In genomic region chr22:41915035-41915782, GRCh38 we compare ENCODE assay signal across 9 cellular contexts. TPM values are rescaled to one million over a fixed set of nuclear protein-coding genes. Genes with fewer than 3 reads are reported as not detected.
DNase-seq lines count a peak whose midpoint lies in the region; ATAC-seq and TF ChIP-seq lines count a peak whose summit lies in the region.
"Had no signal": no experiment of that assay in that cellular context is flagged by ENCODE, and none has a peak within 500 bp of the region (broad histone marks: within the 10 kb centered on the region; RNA-seq: fewer than 3 reads in every experiment).

SHISA8 (minus strand) TSS chr22:41915074; CDS start chr22:41914667, 407 bp downstream.

- no peak for TF ChIP-seq POLR2A in gastrocnemius medialis (IDR thresholded peaks at IDR 0.05)

- H3K4me2 ChIP-seq in DND-41 (ENCODE audit: insufficient read depth, low read length), result no peak within 1 kb of the TSS
- peak within 1 kb of the TSS; percentile 76; the same call in 1 of the 2 replicates for H3K4me2 ChIP-seq in MM.1S (ENCODE audit: low read depth, low read length)

- no peak for TF ChIP-seq CTCF in DND-41 (IDR thresholded peaks at IDR 0.05; ENCODE audit: borderline replicate concordance, extremely low read depth, low read length, poor library complexity, severe bottlenecking)
- TF ChIP-seq CTCF in MM.1S (IDR thresholded peaks at IDR 0.05; ENCODE audit: low read length), result no peak
- no peak for TF ChIP-seq CTCF in heart right ventricle (IDR thresholded peaks at IDR 0.05)
- TF ChIP-seq CTCF in gastrocnemius medialis (IDR thresholded peaks at IDR 0.05 in 4 of 5, conservative IDR thresholded peaks at IDR 0.05 in 1 of 5), result no peak

- intact Hi-C loops in heart right ventricle (cut with DNase I) (no loop called here), gastrocnemius medialis (cut with DNase I; ENCODE audit: low total_unique reads) (no loop called here)

- H3K4me3 ChIP-seq in DND-41 (ENCODE audit: low read depth in 1 of 2, low read length in 2 of 2) (no peak within 1 kb of the TSS), MM.1S (ENCODE audit: low read length) (peak within 1 kb of the TSS; percentile 46), heart right ventricle (peak within 1 kb of the TSS in 9 of 10 donors; percentile 25 to 48 (median 36)), gastrocnemius medialis (peak within 1 kb of the TSS in 3 of 4 donors; percentile 11 to 45 (median 17))

- H3K9me3 ChIP-seq in DND-41 (ENCODE audit: insufficient read depth, low read length, severe bottlenecking), result no peaks in the 10 kb centered on the region
- H3K9me3 ChIP-seq in MM.1S (replicated peaks; ENCODE audit: insufficient read depth, low read length), result no peaks in the 10 kb centered on the region
- H3K9me3 ChIP-seq in heart right ventricle, result no peaks in the 10 kb centered on the region
- no peaks in the 10 kb centered on the region for H3K9me3 ChIP-seq in gastrocnemius medialis

- no peaks in the 10 kb centered on the region for H3K9me2 ChIP-seq in MM.1S (replicated peaks; ENCODE audit: insufficient read depth, low read length)

- H3K36me3 ChIP-seq in DND-41 (ENCODE audit: insufficient read depth, low read length) (no peaks in the 10 kb centered on the region), MM.1S (replicated peaks; ENCODE audit: insufficient read depth, low read length) (no peaks in the 10 kb centered on the region), heart right ventricle (no peaks in the 10 kb centered on the region), gastrocnemius medialis (no peaks in the 10 kb centered on the region)

- no peaks in the 10 kb centered on the region for H3F3A ChIP-seq in MM.1S (ENCODE audit: insufficient read depth, low read length)

- peaks cover 4% of the 10 kb centered on the region for H3K27me3 ChIP-seq in DND-41 (ENCODE audit: insufficient read depth, low read length, poor library complexity)
- peaks cover 52% of the 10 kb centered on the region for H3K27me3 ChIP-seq in MM.1S (replicated peaks; ENCODE audit: insufficient read depth, low read length)
- peaks cover 29 to 97% (median 81%) of the 10 kb centered on the region in 7 donors for H3K27me3 ChIP-seq in heart right ventricle
- peaks cover 61 to 79% (median 73%) of the 10 kb centered on the region in 3 donors for H3K27me3 ChIP-seq in gastrocnemius medialis

- H3K27ac ChIP-seq in DND-41 (ENCODE audit: low read length) (no peak within 1 kb of the TSS), MM.1S (ENCODE audit: low read length) (no peak within 1 kb of the TSS), heart right ventricle (no peak within 1 kb of the TSS), gastrocnemius medialis (no peak within 1 kb of the TSS)

- 12% methylated on average over 57 to 62 of the region's 62 CpGs for WGBS in heart right ventricle, 2 donors

- DNase-seq in DND-41 (no peak), MM.1S (peak; percentile 42), heart right ventricle (peak in 1 of 2 donors; percentile 56), gastrocnemius medialis (no peak), NCI-H526 treated with DMSO at 0.1 percent for 48 hours (lab: John Stamatoyannopoulos, UW) (no peak), HPDE6-E6E7 (ENCODE audit: extremely low spot score) (no peak)
- peak; percentile 34 to 39 for DNase-seq in activated T-helper 1 cell treated with anti-CD3 and anti-CD28 coated beads, Interleukin-2, amount 50 U/mL, for 16 hours (ENCODE audit: low read depth in 1 of 2, low spot score in 1 of 2)

- H3K79me2 ChIP-seq in DND-41 (ENCODE audit: insufficient read depth, low read length) (no peaks in the 10 kb centered on the region), MM.1S (ENCODE audit: low read length) (no peaks in the 10 kb centered on the region)

- H3K4me1 ChIP-seq in DND-41 (ENCODE audit: insufficient read depth, low read length), result no peaks in the 10 kb centered on the region; the same call in 1 of the 2 replicates
- H3K4me1 ChIP-seq in MM.1S (ENCODE audit: low read length), result peaks cover 7% of the 10 kb centered on the region; the same call in 1 of the 2 replicates
- peaks cover 19 to 48% (median 42%) of the 10 kb centered on the region in 9 donors for H3K4me1 ChIP-seq in heart right ventricle
- H3K4me1 ChIP-seq in gastrocnemius medialis, result peaks cover 16 to 26% of the 10 kb centered on the region in 2 donors

- in situ Hi-C loops in gastrocnemius medialis (cut with MboI; ENCODE audit: low sequenced_read_pairs in 4 of 4), result no loop called here

- H2AFZ ChIP-seq in DND-41 (ENCODE audit: low read depth, low read length), result no peak within 1 kb of the TSS
- H2AFZ ChIP-seq in MM.1S (ENCODE audit: low read length), result 0 out of 2 replicates have a peak within 1 kb of the TSS, but pooled peaks have one; percentile 65

- H4K20me1 ChIP-seq in DND-41 (ENCODE audit: insufficient read depth, low read length), result peaks cover 30% of the 10 kb centered on the region
- no peaks in the 10 kb centered on the region for H4K20me1 ChIP-seq in MM.1S (ENCODE audit: insufficient read depth, low read length)

- ATAC-seq in DND-41 (ENCODE audit: insufficient read depth, low read depth) (peak; percentile 54), heart right ventricle (peak in 5 of 8 donors; percentile 23 to 34 (median 28)), gastrocnemius medialis (peak in 1 of 2 donors; percentile 28), HG03196 (IDR thresholded peaks at IDR 0.05; ENCODE audit: unreplicated experiment) (no peak)

- H3K9ac ChIP-seq in DND-41 (ENCODE audit: low read depth, low read length), result no peak within 1 kb of the TSS
- peak within 1 kb of the TSS; percentile 35; the same call in 1 of the 2 replicates for H3K9ac ChIP-seq in MM.1S (ENCODE audit: low read length)

RNA-seq across cellular contexts. Expression of gene SHISA8, which starts in this region (rescaled TPM):
- total RNA-seq in heart right ventricle (1 to 10 TPM in 9 of 10 donors, under 1 TPM in 1; 0.78 to 4.6 (median 1.4) TPM), gastrocnemius medialis (not detected)
- polyA plus RNA-seq in heart right ventricle, result 1 to 10 TPM in 1 of 2 donors, under 1 TPM in 1; 0.16 to 3.5 TPM
- total RNA-seq: glomerular endothelial cell had no signal

Comparison
In these comparisons a context has a peak if more than half of its experiments do, and no peak if none do; other contexts are left out.
1. DNase-seq: peak in MM.1S (single experiment) and activated T-helper 1 cell treated with anti-CD3 and anti-CD28 coated beads, Interleukin-2, amount 50 U/mL, for 16 hours (2 of 2); none in DND-41 (single experiment), gastrocnemius medialis (0 of 2), NCI-H526 treated with DMSO at 0.1 percent for 48 hours (single experiment) and HPDE6-E6E7 (single experiment).
2. H3K4me3 ChIP-seq: peak in MM.1S (single experiment), heart right ventricle (9 of 10) and gastrocnemius medialis (3 of 4); none in DND-41 (0 of 2).